2 cellular contexts compared by ENCODE assay signal in the genomic region with DNA sequence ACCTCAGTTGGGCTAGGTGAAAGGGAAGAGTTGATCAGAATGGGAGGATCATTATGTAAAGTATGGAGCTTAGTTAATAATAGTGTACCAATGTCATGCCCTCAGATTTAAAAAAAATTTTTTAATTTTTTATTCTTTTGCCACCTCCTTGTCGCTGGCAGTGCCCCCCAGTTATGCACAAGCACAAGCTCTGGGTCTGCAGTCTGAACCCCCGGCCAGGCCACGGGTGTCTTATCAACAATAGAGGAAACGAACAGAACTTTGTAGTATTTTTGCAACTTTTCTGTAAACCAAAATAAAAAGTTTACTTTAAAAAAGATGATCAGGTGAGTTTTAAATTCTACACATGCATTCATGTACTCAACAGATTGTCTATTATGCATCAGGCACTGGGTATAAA.
TF ChIP-seq lines count a peak whose summit lies in the region.

No MANE protein-coding gene starts in this region.

TF ChIP-seq in GM12878, 131 proteins besides CTCF, POLR2A, EP300 and RAD21:
- no peak for TF ChIP-seq ZNF274 (IDR thresholded peaks at IDR 0.05; ENCODE audit: insufficient read depth, insufficient read length)
- no peak for TF ChIP-seq BMI1 (IDR thresholded peaks at IDR 0.05; ENCODE audit: borderline replicate concordance)
- TF ChIP-seq, protein P1, sequence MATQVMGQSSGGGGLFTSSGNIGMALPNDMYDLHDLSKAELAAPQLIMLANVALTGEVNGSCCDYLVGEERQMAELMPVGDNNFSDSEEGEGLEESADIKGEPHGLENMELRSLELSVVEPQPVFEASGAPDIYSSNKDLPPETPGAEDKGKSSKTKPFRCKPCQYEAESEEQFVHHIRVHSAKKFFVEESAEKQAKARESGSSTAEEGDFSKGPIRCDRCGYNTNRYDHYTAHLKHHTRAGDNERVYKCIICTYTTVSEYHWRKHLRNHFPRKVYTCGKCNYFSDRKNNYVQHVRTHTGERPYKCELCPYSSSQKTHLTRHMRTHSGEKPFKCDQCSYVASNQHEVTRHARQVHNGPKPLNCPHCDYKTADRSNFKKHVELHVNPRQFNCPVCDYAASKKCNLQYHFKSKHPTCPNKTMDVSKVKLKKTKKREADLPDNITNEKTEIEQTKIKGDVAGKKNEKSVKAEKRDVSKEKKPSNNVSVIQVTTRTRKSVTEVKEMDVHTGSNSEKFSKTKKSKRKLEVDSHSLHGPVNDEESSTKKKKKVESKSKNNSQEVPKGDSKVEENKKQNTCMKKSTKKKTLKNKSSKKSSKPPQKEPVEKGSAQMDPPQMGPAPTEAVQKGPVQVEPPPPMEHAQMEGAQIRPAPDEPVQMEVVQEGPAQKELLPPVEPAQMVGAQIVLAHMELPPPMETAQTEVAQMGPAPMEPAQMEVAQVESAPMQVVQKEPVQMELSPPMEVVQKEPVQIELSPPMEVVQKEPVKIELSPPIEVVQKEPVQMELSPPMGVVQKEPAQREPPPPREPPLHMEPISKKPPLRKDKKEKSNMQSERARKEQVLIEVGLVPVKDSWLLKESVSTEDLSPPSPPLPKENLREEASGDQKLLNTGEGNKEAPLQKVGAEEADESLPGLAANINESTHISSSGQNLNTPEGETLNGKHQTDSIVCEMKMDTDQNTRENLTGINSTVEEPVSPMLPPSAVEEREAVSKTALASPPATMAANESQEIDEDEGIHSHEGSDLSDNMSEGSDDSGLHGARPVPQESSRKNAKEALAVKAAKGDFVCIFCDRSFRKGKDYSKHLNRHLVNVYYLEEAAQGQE (IDR thresholded peaks at IDR 0.05; ENCODE audit: low read depth, low read length) = no peak
- TF ChIP-seq RAD51 (IDR thresholded peaks at IDR 0.05) = no peak
- TF ChIP-seq, protein P2, sequence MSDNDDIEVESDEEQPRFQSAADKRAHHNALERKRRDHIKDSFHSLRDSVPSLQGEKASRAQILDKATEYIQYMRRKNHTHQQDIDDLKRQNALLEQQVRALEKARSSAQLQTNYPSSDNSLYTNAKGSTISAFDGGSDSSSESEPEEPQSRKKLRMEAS (IDR thresholded peaks at IDR 0.05; ENCODE audit: low read depth, low read length) = no peak
- no peak for TF ChIP-seq ZNF217 (IDR thresholded peaks at IDR 0.05)
- TF ChIP-seq, protein P3, sequence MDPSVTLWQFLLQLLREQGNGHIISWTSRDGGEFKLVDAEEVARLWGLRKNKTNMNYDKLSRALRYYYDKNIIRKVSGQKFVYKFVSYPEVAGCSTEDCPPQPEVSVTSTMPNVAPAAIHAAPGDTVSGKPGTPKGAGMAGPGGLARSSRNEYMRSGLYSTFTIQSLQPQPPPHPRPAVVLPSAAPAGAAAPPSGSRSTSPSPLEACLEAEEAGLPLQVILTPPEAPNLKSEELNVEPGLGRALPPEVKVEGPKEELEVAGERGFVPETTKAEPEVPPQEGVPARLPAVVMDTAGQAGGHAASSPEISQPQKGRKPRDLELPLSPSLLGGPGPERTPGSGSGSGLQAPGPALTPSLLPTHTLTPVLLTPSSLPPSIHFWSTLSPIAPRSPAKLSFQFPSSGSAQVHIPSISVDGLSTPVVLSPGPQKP (IDR thresholded peaks at IDR 0.05; ENCODE audit: low read depth, low read length) = no peak
- TF ChIP-seq, protein P4, sequence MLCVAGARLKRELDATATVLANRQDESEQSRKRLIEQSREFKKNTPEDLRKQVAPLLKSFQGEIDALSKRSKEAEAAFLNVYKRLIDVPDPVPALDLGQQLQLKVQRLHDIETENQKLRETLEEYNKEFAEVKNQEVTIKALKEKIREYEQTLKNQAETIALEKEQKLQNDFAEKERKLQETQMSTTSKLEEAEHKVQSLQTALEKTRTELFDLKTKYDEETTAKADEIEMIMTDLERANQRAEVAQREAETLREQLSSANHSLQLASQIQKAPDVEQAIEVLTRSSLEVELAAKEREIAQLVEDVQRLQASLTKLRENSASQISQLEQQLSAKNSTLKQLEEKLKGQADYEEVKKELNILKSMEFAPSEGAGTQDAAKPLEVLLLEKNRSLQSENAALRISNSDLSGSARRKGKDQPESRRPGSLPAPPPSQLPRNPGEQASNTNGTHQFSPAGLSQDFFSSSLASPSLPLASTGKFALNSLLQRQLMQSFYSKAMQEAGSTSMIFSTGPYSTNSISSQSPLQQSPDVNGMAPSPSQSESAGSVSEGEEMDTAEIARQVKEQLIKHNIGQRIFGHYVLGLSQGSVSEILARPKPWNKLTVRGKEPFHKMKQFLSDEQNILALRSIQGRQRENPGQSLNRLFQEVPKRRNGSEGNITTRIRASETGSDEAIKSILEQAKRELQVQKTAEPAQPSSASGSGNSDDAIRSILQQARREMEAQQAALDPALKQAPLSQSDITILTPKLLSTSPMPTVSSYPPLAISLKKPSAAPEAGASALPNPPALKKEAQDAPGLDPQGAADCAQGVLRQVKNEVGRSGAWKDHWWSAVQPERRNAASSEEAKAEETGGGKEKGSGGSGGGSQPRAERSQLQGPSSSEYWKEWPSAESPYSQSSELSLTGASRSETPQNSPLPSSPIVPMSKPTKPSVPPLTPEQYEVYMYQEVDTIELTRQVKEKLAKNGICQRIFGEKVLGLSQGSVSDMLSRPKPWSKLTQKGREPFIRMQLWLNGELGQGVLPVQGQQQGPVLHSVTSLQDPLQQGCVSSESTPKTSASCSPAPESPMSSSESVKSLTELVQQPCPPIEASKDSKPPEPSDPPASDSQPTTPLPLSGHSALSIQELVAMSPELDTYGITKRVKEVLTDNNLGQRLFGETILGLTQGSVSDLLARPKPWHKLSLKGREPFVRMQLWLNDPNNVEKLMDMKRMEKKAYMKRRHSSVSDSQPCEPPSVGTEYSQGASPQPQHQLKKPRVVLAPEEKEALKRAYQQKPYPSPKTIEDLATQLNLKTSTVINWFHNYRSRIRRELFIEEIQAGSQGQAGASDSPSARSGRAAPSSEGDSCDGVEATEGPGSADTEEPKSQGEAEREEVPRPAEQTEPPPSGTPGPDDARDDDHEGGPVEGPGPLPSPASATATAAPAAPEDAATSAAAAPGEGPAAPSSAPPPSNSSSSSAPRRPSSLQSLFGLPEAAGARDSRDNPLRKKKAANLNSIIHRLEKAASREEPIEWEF (IDR thresholded peaks at IDR 0.05; ENCODE audit: insufficient replicate concordance, low read depth, low read length) = no peak

TF ChIP-seq in neural cell, 6 proteins besides CTCF, POLR2A, EP300 and RAD21:
- TF ChIP-seq EZH2 (IDR thresholded peaks at IDR 0.05; ENCODE audit: borderline replicate concordance, insufficient read depth, low read length, poor library complexity, severe bottlenecking) = no peak
- TF ChIP-seq POLR2AphosphoS5 (IDR thresholded peaks at IDR 0.05) = no peak
- no peak for TF ChIP-seq MXI1 (conservative IDR thresholded peaks at IDR 0.05; ENCODE audit: poor library complexity, severe bottlenecking)
- TF ChIP-seq, protein P1 (IDR thresholded peaks at IDR 0.05; ENCODE audit: borderline replicate concordance) = no peak
- no peak for TF ChIP-seq TAF1 (IDR thresholded peaks at IDR 0.05; ENCODE audit: low read depth)
